27 cellular contexts compared by ENCODE assay signal in the genomic region with DNA sequence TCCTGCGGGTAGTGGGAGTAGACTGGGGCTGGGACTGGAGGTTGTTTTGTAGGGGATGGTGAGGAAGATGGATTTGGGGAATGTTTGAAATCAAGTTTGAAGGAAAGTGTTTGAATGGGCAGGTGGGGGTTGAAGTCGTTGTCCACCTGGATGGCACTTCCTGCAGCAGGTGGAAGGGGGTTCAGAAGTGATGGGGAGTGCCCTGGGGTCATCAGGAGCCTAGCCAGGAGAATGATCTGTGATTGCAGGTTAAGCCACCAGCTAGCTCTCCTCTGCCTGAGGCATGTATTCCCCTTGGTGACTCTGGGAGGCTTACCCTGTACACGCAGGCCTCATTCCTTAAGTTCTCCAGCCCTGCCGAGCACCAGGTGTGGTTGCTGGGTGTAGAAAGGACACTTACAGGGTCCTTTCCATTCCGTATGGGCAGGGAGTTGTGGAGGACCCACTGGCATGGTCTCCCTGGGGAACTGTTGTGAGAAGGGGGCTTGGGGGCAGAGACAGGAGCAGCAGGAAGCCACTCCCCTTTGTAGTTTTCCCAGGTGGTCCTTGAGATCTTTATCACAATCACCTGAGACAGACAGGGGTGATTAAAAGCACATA.
"Had no signal": no experiment of that assay in that cellular context is flagged by ENCODE, and none has a peak within 500 bp of the region (broad histone marks: within the 10 kb centered on the region; RNA-seq: fewer than 3 reads in every experiment).

No MANE protein-coding gene starts in this region.

- H3K27me3 ChIP-seq: gastrocnemius medialis, left lung, right lobe of liver, vagina had no signal

- H3K9me3 ChIP-seq: gastrocnemius medialis, left lung, lower lobe of right lung, right lobe of liver, vagina had no signal

- H3K4me3 Mint-ChIP-seq: activated CD4-positive, alpha-beta memory T cell treated with anti-CD3 and anti-CD28 coated beads for 36 hours; activated CD4-positive, alpha-beta T cell treated with anti-CD3 and anti-CD28 coated beads, Interleukin-2, amount 10 ng/mL, durations not matched to agents 24 days and 14 days; activated naive CD4-positive, alpha-beta T cell treated with anti-CD3 and anti-CD28 coated beads, Interleukin-2, amount 50 U/mL, for 24 hours; activated T-cell treated with anti-CD3 and anti-CD28 coated beads, Interleukin-2, amount 50 U/mL, for 4 hours; natural killer cell; stimulated activated memory B cell treated with anti-CD40 and anti-IgM and Interleukin-4, amounts not matched to agents 10 μg/mL and 1 μg/mL and 100 μg/mL, for 72 hours; stimulated activated naive CD8-positive, alpha-beta T cell treated with anti-CD3 and anti-CD28 coated beads, Interleukin-15, amount 100 ng/mL, for 72 hours; T-helper 1 cell treated with Interleukin-12 subunit alpha and Interleukin-12 subunit beta and Interleukin-4 antibody, amounts not matched to agents 30 μg/mL and 1 μg/mL, for 36 hours; type B pancreatic cell had no signal

- H3K4me1 Mint-ChIP-seq: stimulated activated memory B cell treated with anti-CD40 and anti-IgM and Interleukin-4, amounts not matched to agents 10 μg/mL and 1 μg/mL and 100 μg/mL, for 72 hours had no signal

- H3K27me3 Mint-ChIP-seq: activated CD4-positive, alpha-beta memory T cell treated with anti-CD3 and anti-CD28 coated beads for 36 hours; activated CD4-positive, alpha-beta T cell treated with anti-CD3 and anti-CD28 coated beads, Interleukin-2, amount 10 ng/mL, durations not matched to agents 24 days and 14 days; activated naive CD4-positive, alpha-beta T cell treated with anti-CD3 and anti-CD28 coated beads, Interleukin-2, amount 50 U/mL, for 24 hours; stimulated activated memory B cell treated with anti-CD40 and anti-IgM and Interleukin-4, amounts not matched to agents 10 μg/mL and 1 μg/mL and 100 μg/mL, for 72 hours; stimulated activated naive CD8-positive, alpha-beta T cell treated with anti-CD3 and anti-CD28 coated beads, Interleukin-15, amount 100 ng/mL, for 72 hours; type B pancreatic cell had no signal

- H3K4me3 ChIP-seq: gastrocnemius medialis, left lung, lower lobe of right lung, right lobe of liver, skin epidermis, vagina had no signal

- H3K4me1 ChIP-seq: left lung had no signal

- DNase-seq: activated CD4-positive, alpha-beta memory T cell treated with anti-CD3 and anti-CD28 coated beads for 36 hours; activated CD4-positive, alpha-beta T cell treated with anti-CD3 and anti-CD28 coated beads, Interleukin-2, amount 10 ng/mL, durations not matched to agents 24 days and 14 days; activated CD4-positive, CD25-positive, alpha-beta regulatory T cell treated with anti-CD3 and anti-CD28 coated beads, Interleukin-2, amount 50 U/mL, for 72 hours; activated T-cell treated with anti-CD3 and anti-CD28 coated beads, Interleukin-2, amount 50 U/mL, for 4 hours; anterior cingulate cortex; dermis blood vessel endothelial cell; effector CD8-positive, alpha-beta T cell; gastrocnemius medialis; glutamatergic neuron; left lung; lower lobe of right lung; mesenchymal stem cell; natural killer cell; right lobe of liver; stimulated activated CD4-positive, alpha-beta T cell treated with anti-CD3 and anti-CD28 coated beads, Interleukin-12 subunit alpha, Interleukin-12 subunit beta, amount 100 ng/mL, for 4 hours; stimulated activated CD4-positive, alpha-beta T cell treated with anti-CD3 and anti-CD28 coated beads, Interleukin-4, amount 100 ng/mL, for 1 hour; stimulated activated naive CD8-positive, alpha-beta T cell treated with anti-CD3 and anti-CD28 coated beads, Interleukin-15, amount 100 ng/mL, for 72 hours; substantia nigra; T1000; WERI-Rb-1 had no signal

- H3K27ac Mint-ChIP-seq: activated CD4-positive, alpha-beta memory T cell treated with anti-CD3 and anti-CD28 coated beads for 36 hours; activated CD4-positive, alpha-beta T cell treated with anti-CD3 and anti-CD28 coated beads, Interleukin-2, amount 10 ng/mL, durations not matched to agents 24 days and 14 days; activated naive CD4-positive, alpha-beta T cell treated with anti-CD3 and anti-CD28 coated beads, Interleukin-2, amount 50 U/mL, for 24 hours; activated T-helper 2 cell treated with anti-CD3 and anti-CD28 coated beads, Interferon-gamma antibody, Interleukin-2, Interleukin-4, amounts not matched to agents 10 μg/mL and 5 μg/mL and 100 μg/mL, durations not matched to agents 14 hours and 24 hours and 36 hours; natural killer cell; stimulated activated memory B cell treated with anti-CD40 and anti-IgM and Interleukin-4, amounts not matched to agents 10 μg/mL and 1 μg/mL and 100 μg/mL, for 72 hours; T-helper 1 cell treated with Interleukin-12 subunit alpha and Interleukin-12 subunit beta and Interleukin-4 antibody, amounts not matched to agents 30 μg/mL and 1 μg/mL, for 36 hours; type B pancreatic cell had no signal

- H3K27ac ChIP-seq: gastrocnemius medialis, left lung, lower lobe of right lung, right lobe of liver, skin epidermis, vagina, WERI-Rb-1 had no signal

- H3K9me3 Mint-ChIP-seq: activated CD4-positive, alpha-beta memory T cell treated with anti-CD3 and anti-CD28 coated beads for 36 hours; activated CD4-positive, alpha-beta T cell treated with anti-CD3 and anti-CD28 coated beads, Interleukin-2, amount 10 ng/mL, durations not matched to agents 24 days and 14 days; activated naive CD4-positive, alpha-beta T cell treated with anti-CD3 and anti-CD28 coated beads, Interleukin-2, amount 50 U/mL, for 24 hours; activated T-cell treated with anti-CD3 and anti-CD28 coated beads, Interleukin-2, amount 50 U/mL, for 4 hours; activated T-helper 2 cell treated with anti-CD3 and anti-CD28 coated beads, Interferon-gamma antibody, Interleukin-2, Interleukin-4, amounts not matched to agents 10 μg/mL and 5 μg/mL and 100 μg/mL, durations not matched to agents 14 hours and 24 hours and 36 hours; natural killer cell; stimulated activated memory B cell treated with anti-CD40 and anti-IgM and Interleukin-4, amounts not matched to agents 10 μg/mL and 1 μg/mL and 100 μg/mL, for 72 hours; stimulated activated naive CD8-positive, alpha-beta T cell treated with anti-CD3 and anti-CD28 coated beads, Interleukin-15, amount 100 ng/mL, for 72 hours; T-helper 1 cell treated with Interleukin-12 subunit alpha and Interleukin-12 subunit beta and Interleukin-4 antibody, amounts not matched to agents 30 μg/mL and 1 μg/mL, for 36 hours; type B pancreatic cell had no signal

- ATAC-seq: activated T-cell treated with anti-CD3 and anti-CD28 coated beads, Interleukin-2, amount 50 U/mL, for 4 hours; gastrocnemius medialis; left lung; lower lobe of right lung; natural killer cell; right lobe of liver; stimulated activated memory B cell treated with anti-CD40 and anti-IgM and Interleukin-4, amounts not matched to agents 10 μg/mL and 1 μg/mL and 100 μg/mL, for 72 hours had no signal

- H3K36me3 Mint-ChIP-seq: activated naive CD4-positive, alpha-beta T cell treated with anti-CD3 and anti-CD28 coated beads, Interleukin-2, amount 50 U/mL, for 24 hours; natural killer cell had no signal
